ENCODE assay signal across 8 cellular contexts in the genomic region with DNA sequence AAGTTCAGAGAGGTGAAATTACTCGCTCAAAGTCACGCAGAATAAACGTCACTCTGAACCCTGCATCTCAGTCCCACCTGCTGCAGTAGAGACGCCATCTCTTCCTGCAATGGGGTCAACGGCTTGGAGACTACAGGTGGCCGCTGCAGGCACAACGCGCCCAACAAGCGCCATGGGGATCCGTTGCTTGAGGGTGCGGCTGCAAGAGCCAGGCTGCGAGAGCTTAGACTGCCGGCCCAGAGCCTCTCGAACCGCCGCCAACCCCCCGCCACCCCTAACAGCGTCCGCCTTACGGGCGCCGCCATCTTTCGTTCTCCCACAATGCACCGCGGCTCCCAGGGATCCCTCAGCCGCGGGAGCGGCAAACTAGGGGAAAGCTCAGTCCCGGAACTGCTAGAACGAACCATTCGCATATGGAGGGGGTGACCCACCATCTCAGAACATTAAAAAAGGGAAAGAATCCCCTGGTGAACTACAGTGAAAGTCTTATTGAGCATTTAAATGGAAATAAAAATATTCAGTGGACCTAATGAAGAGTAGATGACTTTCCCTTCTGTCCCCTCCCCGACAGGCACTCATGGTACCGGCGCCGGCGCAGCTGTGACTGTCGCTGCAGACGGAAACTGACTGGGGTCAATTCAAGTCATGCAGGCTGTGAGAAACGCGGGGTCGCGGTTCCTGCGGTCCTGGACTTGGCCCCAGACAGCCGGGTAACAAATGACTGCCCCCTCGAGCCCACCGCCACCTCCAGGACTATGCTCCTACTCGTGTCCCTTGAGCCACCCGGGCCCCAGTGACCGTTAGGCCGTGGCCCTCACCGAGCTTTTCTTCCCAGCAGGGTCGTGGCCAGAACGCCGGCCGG. TPM values are rescaled to one million over a fixed set of nuclear protein-coding genes. Genes with fewer than 3 reads are reported as not detected.
DNase-seq lines count a peak whose midpoint lies in the region; ATAC-seq and TF ChIP-seq lines count a peak whose summit lies in the region.

A gene (minus strand): TSS at position 316 of the 862 bp plus-strand sequence. CDS start 11 bp downstream, at position 305.
A gene (plus strand): TSS at position 636 of the 862 bp plus-strand sequence. CDS start 10 bp downstream, at position 646.

- no peaks in the 10 kb centered on the region for H3K27me3 Mint-ChIP-seq in activated naive CD4-positive, alpha-beta T cell treated with anti-CD3 and anti-CD28 coated beads, Interleukin-2, amount 50 U/mL, for 24 hours

- CTCF ChIA-PET in GM10248 (lab: Yijun Ruan, JAX): interaction anchor here (0.6 to 10.1 kb wide), 6 partner anchors 9 to 199 kb away, joined by 3 to 95 read pairs (median 6); no protein-coding TSS in a partner anchor

- no peaks in the 10 kb centered on the region for H3K9me3 Mint-ChIP-seq in activated naive CD4-positive, alpha-beta T cell treated with anti-CD3 and anti-CD28 coated beads, Interleukin-2, amount 50 U/mL, for 24 hours

- POLR2A ChIA-PET in GM10248 (lab: Yijun Ruan, JAX): interaction anchor here (0.6 to 1.9 kb wide), 3 partner anchors 12 to 171 kb away, joined by 3 to 6 read pairs (median 6); a partner anchor contains a TSS

- TF ChIP-seq CTCF in GM10248 (IDR thresholded peaks at IDR 0.05; ENCODE audit: control extremely low read depth, extremely low read depth, low read depth, missing control alignments) (no peak), omental fat pad (IDR thresholded peaks at IDR 0.05) (no peak)

- H3K4me1 Mint-ChIP-seq in activated naive CD4-positive, alpha-beta T cell treated with anti-CD3 and anti-CD28 coated beads, Interleukin-2, amount 50 U/mL, for 24 hours: peaks cover 35% of the 10 kb centered on the region

- peak within 1 kb of the TSS; percentile 99 for H3K27ac Mint-ChIP-seq in activated naive CD4-positive, alpha-beta T cell treated with anti-CD3 and anti-CD28 coated beads, Interleukin-2, amount 50 U/mL, for 24 hours

- ATAC-seq in HG02588 (IDR thresholded peaks at IDR 0.05; ENCODE audit: unreplicated experiment) (peak; percentile 89), SK-N-SH treated with all-trans-retinoic acid at 6 μM for 48 hours (peak; percentile 96), omental fat pad (ENCODE audit: low FRiP score) (peak; percentile 90)

- peak within 1 kb of the TSS; percentile 91 for H3K27ac ChIP-seq in temporal lobe (ENCODE audit: low read depth, low read length)

- H3K4me3 Mint-ChIP-seq in activated naive CD4-positive, alpha-beta T cell treated with anti-CD3 and anti-CD28 coated beads, Interleukin-2, amount 50 U/mL, for 24 hours: peak within 1 kb of the TSS; percentile 93

- DNase-seq in GM10248 (ENCODE audit: extremely low spot score) (peak; percentile 90), NCI-H1048 (lab: John Stamatoyannopoulos, UW) (peak; percentile 82), glomerular endothelial cell (ENCODE audit: extremely low read depth, low read depth, low spot score) (peak; percentile 60), omental fat pad (ENCODE audit: low spot score) (peak; percentile 78)

- peaks cover 6% of the 10 kb centered on the region for H3K36me3 Mint-ChIP-seq in activated naive CD4-positive, alpha-beta T cell treated with anti-CD3 and anti-CD28 coated beads, Interleukin-2, amount 50 U/mL, for 24 hours

TF ChIP-seq in SK-N-SH treated with all-trans-retinoic acid at 6 μM for 48 hours, 23 proteins besides CTCF, POLR2A, EP300 and RAD21:
- TF ChIP-seq SNAI2 (CRISPR knock-in tag; IDR thresholded peaks at IDR 0.05) (no peak), ARNTL (CRISPR knock-in tag; IDR thresholded peaks at IDR 0.05; ENCODE audit: borderline replicate concordance, low read depth) (no peak), ZFP3 (CRISPR knock-in tag; IDR thresholded peaks at IDR 0.05) (no peak), TCF4 (CRISPR knock-in tag; IDR thresholded peaks at IDR 0.05; ENCODE audit: borderline replicate concordance) (0 out of 2 replicates have a peak, but pooled peaks have one; percentile 9), GLIS3 (CRISPR knock-in tag; IDR thresholded peaks at IDR 0.05) (no peak)
TF ChIP-seq in SK-N-SH treated with all-trans-retinoic acid at 6 μM for 48 hours: peak in this region for 1.

RNA-seq across cellular contexts. Expression of the first gene that starts in this region (rescaled TPM):
- total RNA-seq in glomerular endothelial cell (17.9 and 19.8 TPM in 2 replicates), omental fat pad (10 to 100 TPM; 26.5 to 45.9 (median 36.5) TPM), temporal lobe (14.5 TPM)

RNA-seq across cellular contexts. Expression of the second gene that starts in this region (rescaled TPM):
- total RNA-seq in glomerular endothelial cell: 28.9 and 54.1 TPM in 2 replicates
- total RNA-seq in omental fat pad: 10 to 100 TPM; 24.3 to 48.5 (median 43.5) TPM
- 15.5 TPM for total RNA-seq in temporal lobe

Comparison
In these comparisons a context has a peak if more than half of its experiments do, and no peak if none do; other contexts are left out.
1. Peak in every context shown above with its lines: DNase-seq, ATAC-seq and H3K27ac ChIP-seq.